1 cellular context compared by ENCODE assay signal in genomic region chr2:26578581-26578980, GRCh38.
TF ChIP-seq lines count a peak whose summit lies in the region.

No MANE protein-coding gene starts in this region.

TF ChIP-seq in HepG2, 621 proteins besides CTCF, POLR2A, EP300 and RAD21 (continued from another document):
- TF ChIP-seq ZNF263 (CRISPR knock-in tag; IDR thresholded peaks at IDR 0.05) = no peak
- TF ChIP-seq FOXA1 (IDR thresholded peaks at IDR 0.05) = no peak
- TF ChIP-seq FOXA1 (CRISPR knock-in tag; IDR thresholded peaks at IDR 0.05) = no peak
- TF ChIP-seq STAT5B (CRISPR knock-in tag; IDR thresholded peaks at IDR 0.05) = no peak
- TF ChIP-seq HDAC6 (IDR thresholded peaks at IDR 0.05; ENCODE audit: low read depth, low read length) = no peak
- no peak for TF ChIP-seq GMEB2 (CRISPR knock-in tag; IDR thresholded peaks at IDR 0.05; ENCODE audit: low read depth)
- TF ChIP-seq ZNF205 (CRISPR knock-in tag; IDR thresholded peaks at IDR 0.05) = no peak
- no peak for TF ChIP-seq ZNF124 (CRISPR knock-in tag; IDR thresholded peaks at IDR 0.05)
- no peak for TF ChIP-seq ZSCAN25 (CRISPR knock-in tag; IDR thresholded peaks at IDR 0.05)
